27 cellular contexts compared by ENCODE assay signal in genomic region chr3:114328345-114328744, GRCh38. TPM values are rescaled to one million over a fixed set of nuclear protein-coding genes. Genes with fewer than 3 reads are reported as not detected.
DNase-seq lines count a peak whose midpoint lies in the region; ATAC-seq and TF ChIP-seq lines count a peak whose summit lies in the region.
"Had no signal": no experiment of that assay in that cellular context is flagged by ENCODE, and none has a peak within 500 bp of the region (broad histone marks: within the 10 kb centered on the region; RNA-seq: fewer than 3 reads in every experiment).

No MANE protein-coding gene starts in this region.

- H3K4me3 ChIP-seq in SU-DHL-6 (ENCODE audit: insufficient read depth, low read length, poor library complexity, severe bottlenecking): no peak overlapping the region
- H3K4me3 ChIP-seq: esophagus muscularis mucosa, Peyer's patch, SJSA1, testis, uterus had no signal

- H3K4me3 Mint-ChIP-seq in activated T-cell treated with anti-CD3 and anti-CD28 coated beads, Interleukin-2, amount 50 U/mL, for 72 hours: peak overlapping the region; percentile 74 to 96
- H3K4me3 Mint-ChIP-seq in activated naive CD8-positive, alpha-beta T cell: peak overlapping the region; percentile 66
- H3K4me3 Mint-ChIP-seq: endodermal cell had no signal

- peaks cover 8 to 14% of the 10 kb centered on the region in 2 donors for H3K36me3 Mint-ChIP-seq in activated T-cell treated with anti-CD3 and anti-CD28 coated beads, Interleukin-2, amount 50 U/mL, for 72 hours (ENCODE audit: insufficient read depth in 2 of 2)
- peaks cover 11% of the 10 kb centered on the region for H3K36me3 Mint-ChIP-seq in activated naive CD8-positive, alpha-beta T cell

- peak; percentile 32 to 38 for ATAC-seq in activated T-cell treated with anti-CD3 and anti-CD28 coated beads, Interleukin-2, amount 50 U/mL, for 72 hours (replicated peaks in 1 of 2)
- ATAC-seq in stimulated activated naive CD8-positive, alpha-beta T cell treated with anti-CD3 and anti-CD28 coated beads, Interleukin-15, Interleukin-2, amounts not matched to agents 100 U/mL and 50 U/mL, for 24 hours: peak; percentile 20
- ATAC-seq in GM21737 (IDR thresholded peaks at IDR 0.05; ENCODE audit: unreplicated experiment): no peak

- peak overlapping the region; percentile 99 for H3K27ac Mint-ChIP-seq in activated T-cell treated with anti-CD3 and anti-CD28 coated beads, Interleukin-2, amount 50 U/mL, for 72 hours
- peak overlapping the region; percentile 93 for H3K27ac Mint-ChIP-seq in activated naive CD8-positive, alpha-beta T cell
- H3K27ac Mint-ChIP-seq: endodermal cell had no signal

- H3K4me2 ChIP-seq in SU-DHL-6 (ENCODE audit: low read depth, low read length, poor library complexity, severe bottlenecking): no peak overlapping the region

- no peak overlapping the region for H2AFZ ChIP-seq in SU-DHL-6 (ENCODE audit: low read depth, low read length, severe bottlenecking)

- H3K79me2 ChIP-seq in SU-DHL-6 (ENCODE audit: insufficient read depth, low read length): no peaks in the 10 kb centered on the region

- no peak for TF ChIP-seq CTCF in SU-DHL-6 (IDR thresholded peaks at IDR 0.05; ENCODE audit: insufficient read depth, low read length, poor library complexity, severe bottlenecking)

- H3K27me3 ChIP-seq in SU-DHL-6 (ENCODE audit: low read length): no peaks in the 10 kb centered on the region
- H3K27me3 ChIP-seq: esophagus muscularis mucosa, Peyer's patch, SJSA1, testis, uterus had no signal

- H3K9ac ChIP-seq in SU-DHL-6 (ENCODE audit: low read length): no peak overlapping the region

- H3K27ac ChIP-seq in SU-DHL-6 (ENCODE audit: low read depth, low read length): peak overlapping the region; percentile 26; the same call in 1 of the 2 replicates
- H3K27ac ChIP-seq: esophagus muscularis mucosa, Peyer's patch, SJSA1, testis, uterus had no signal

- H3K27me3 Mint-ChIP-seq in activated T-cell treated with anti-CD3 and anti-CD28 coated beads, Interleukin-2, amount 50 U/mL, for 72 hours (ENCODE audit: low read depth): no peaks in the 10 kb centered on the region
- no peaks in the 10 kb centered on the region for H3K27me3 Mint-ChIP-seq in activated naive CD8-positive, alpha-beta T cell

- no peaks in the 10 kb centered on the region for H3K9me2 ChIP-seq in SU-DHL-6 (replicated peaks; ENCODE audit: insufficient read depth, low read length)

- H3K4me1 Mint-ChIP-seq in activated T-cell treated with anti-CD3 and anti-CD28 coated beads, Interleukin-2, amount 50 U/mL, for 72 hours (ENCODE audit: low read depth): peaks cover 98% of the 10 kb centered on the region
- peaks cover 82% of the 10 kb centered on the region for H3K4me1 Mint-ChIP-seq in activated naive CD8-positive, alpha-beta T cell (ENCODE audit: low read depth)

- peaks cover 10% of the 10 kb centered on the region; the same call in 1 of the 2 replicates for H3K9me3 ChIP-seq in SU-DHL-6 (ENCODE audit: insufficient read depth, low read length)
- H3K9me3 ChIP-seq: esophagus muscularis mucosa, Peyer's patch, SJSA1, testis, uterus had no signal

- H3K36me3 ChIP-seq in SU-DHL-6 (ENCODE audit: low read length): no peaks in the 10 kb centered on the region
- H3K36me3 ChIP-seq: Peyer's patch, uterus had no signal

- H3K9me3 Mint-ChIP-seq in activated T-cell treated with anti-CD3 and anti-CD28 coated beads, Interleukin-2, amount 50 U/mL, for 72 hours: peaks cover 4 to 6% of the 10 kb centered on the region in 2 donors
- no peaks in the 10 kb centered on the region for H3K9me3 Mint-ChIP-seq in activated naive CD8-positive, alpha-beta T cell (ENCODE audit: low read depth)
- H3K9me3 Mint-ChIP-seq: endodermal cell had no signal

- H4K20me1 ChIP-seq in SU-DHL-6 (ENCODE audit: low read depth, low read length): no peaks in the 10 kb centered on the region

- H3F3A ChIP-seq in SU-DHL-6 (ENCODE audit: insufficient read depth): peaks cover 12% of the 10 kb centered on the region

- DNase-seq in activated T-cell treated with anti-CD3 and anti-CD28 coated beads, Interleukin-2, amount 50 U/mL, for 72 hours: no peak
- no peak for DNase-seq in activated T-cell treated with anti-CD3 and anti-CD28 coated beads, Interleukin-2, amount 50 U/mL, for 1 hour
- no peak for DNase-seq in stimulated activated naive CD8-positive, alpha-beta T cell treated with anti-CD3 and anti-CD28 coated beads, Interleukin-15, Interleukin-2, amounts not matched to agents 100 U/mL and 50 U/mL, for 24 hours
- no peak for DNase-seq in DMS 273 (lab: John Stamatoyannopoulos, UW; ENCODE audit: unreplicated experiment)
- no peak for DNase-seq in globus pallidus (ENCODE audit: low spot score)
- DNase-seq: activated effector memory CD4-positive, alpha-beta T cell treated with Interleukin-2 at 50 U/mL for 16 hours; C1 segment of cervical spinal cord; cortex of kidney; endodermal cell; foreskin melanocyte; IMR-90; mesendoderm; NCI-H1092; NCI-H187; NCI-H2171 treated with DMSO at 0.1 percent for 48 hours; NCI-H524 treated with DMSO at 0.1 percent for 48 hours; Peyer's patch; testis; uterus had no signal

RNA-seq across cellular contexts. Expression of gene TIGIT, which starts 34.5 kb away (rescaled TPM):
- total RNA-seq in activated T-cell treated with anti-CD3 and anti-CD28 coated beads, Interleukin-2, amount 50 U/mL, for 72 hours: 10 to 100 TPM; 77.2 to 80.2 TPM
- total RNA-seq: bronchial epithelial cell, endodermal cell, IMR-90, myocyte, SJSA1, skeletal muscle tissue had no signal
